In the genomic region with DNA sequence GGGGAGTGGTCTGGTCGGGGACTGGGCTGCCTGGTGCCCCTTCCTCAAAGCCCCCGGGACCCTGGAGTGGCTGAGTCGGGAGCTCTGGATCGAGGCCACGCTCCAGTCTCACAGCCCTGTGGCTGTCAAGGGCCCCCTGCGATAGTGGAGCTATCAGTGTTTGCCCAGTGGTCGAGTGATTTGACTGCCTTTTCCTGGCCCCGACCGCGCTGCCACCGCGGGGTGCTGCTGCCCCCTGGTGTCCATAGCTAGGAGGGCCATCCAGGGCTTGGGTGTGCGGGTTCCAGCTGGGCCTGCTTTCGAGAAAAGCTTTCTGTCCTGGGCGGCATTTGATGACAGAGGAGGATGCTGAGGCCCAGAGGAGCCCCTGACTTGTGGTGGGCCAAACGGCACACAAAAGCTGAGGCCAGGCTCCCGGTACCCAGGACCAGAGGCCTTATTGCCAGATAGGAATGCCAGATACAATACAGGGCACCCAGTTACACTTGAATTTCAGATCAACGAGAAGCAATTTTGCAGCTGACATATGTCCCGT, we compare ENCODE assay signal across 2 cellular contexts.
A peak's percentile ranks its signal among the peaks of the same experiment; 100 is the strongest.
TF ChIP-seq lines count a peak whose summit lies in the region.

No MANE protein-coding gene starts in this region.

TF ChIP-seq in IMR-90, 13 proteins besides CTCF, POLR2A, EP300 and RAD21:
- TF ChIP-seq, protein P1, sequence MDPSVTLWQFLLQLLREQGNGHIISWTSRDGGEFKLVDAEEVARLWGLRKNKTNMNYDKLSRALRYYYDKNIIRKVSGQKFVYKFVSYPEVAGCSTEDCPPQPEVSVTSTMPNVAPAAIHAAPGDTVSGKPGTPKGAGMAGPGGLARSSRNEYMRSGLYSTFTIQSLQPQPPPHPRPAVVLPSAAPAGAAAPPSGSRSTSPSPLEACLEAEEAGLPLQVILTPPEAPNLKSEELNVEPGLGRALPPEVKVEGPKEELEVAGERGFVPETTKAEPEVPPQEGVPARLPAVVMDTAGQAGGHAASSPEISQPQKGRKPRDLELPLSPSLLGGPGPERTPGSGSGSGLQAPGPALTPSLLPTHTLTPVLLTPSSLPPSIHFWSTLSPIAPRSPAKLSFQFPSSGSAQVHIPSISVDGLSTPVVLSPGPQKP (IDR thresholded peaks at IDR 0.05; ENCODE audit: borderline replicate concordance, low read depth, low read length), result no peak
- TF ChIP-seq CHD1 (IDR thresholded peaks at IDR 0.05; ENCODE audit: low read depth, low read length) (no peak), NFE2L2 (IDR thresholded peaks at IDR 0.05; ENCODE audit: low read depth, low read length) (no peak), MAZ (IDR thresholded peaks at IDR 0.05; ENCODE audit: borderline replicate concordance, low read depth, low read length) (peak; percentile 57; the same call in 1 of the 2 replicates), RFX5 (IDR thresholded peaks at IDR 0.05; ENCODE audit: low read depth, low read length) (no peak), SMC3 (IDR thresholded peaks at IDR 0.05; ENCODE audit: low read depth, low read length) (peak; percentile 98)
- TF ChIP-seq, protein P2, sequence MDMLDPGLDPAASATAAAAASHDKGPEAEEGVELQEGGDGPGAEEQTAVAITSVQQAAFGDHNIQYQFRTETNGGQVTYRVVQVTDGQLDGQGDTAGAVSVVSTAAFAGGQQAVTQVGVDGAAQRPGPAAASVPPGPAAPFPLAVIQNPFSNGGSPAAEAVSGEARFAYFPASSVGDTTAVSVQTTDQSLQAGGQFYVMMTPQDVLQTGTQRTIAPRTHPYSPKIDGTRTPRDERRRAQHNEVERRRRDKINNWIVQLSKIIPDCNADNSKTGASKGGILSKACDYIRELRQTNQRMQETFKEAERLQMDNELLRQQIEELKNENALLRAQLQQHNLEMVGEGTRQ (IDR thresholded peaks at IDR 0.05; ENCODE audit: low read depth, low read length), result no peak
TF ChIP-seq in IMR-90: peak in this region for 2.

TF ChIP-seq in PFSK-1, 5 proteins besides CTCF, POLR2A, EP300 and RAD21:
- TF ChIP-seq POLR2AphosphoS5 (IDR thresholded peaks at IDR 0.05; ENCODE audit: low read depth, low read length) (no peak), FOXP2 (optimal IDR thresholded peaks at IDR 0.05; ENCODE audit: borderline replicate concordance, extremely low read depth, extremely low read length, insufficient read depth) (peak; percentile 67), SIN3A (IDR thresholded peaks at IDR 0.05; ENCODE audit: borderline replicate concordance, insufficient read depth, low read length) (no peak)
- TF ChIP-seq, protein P3, sequence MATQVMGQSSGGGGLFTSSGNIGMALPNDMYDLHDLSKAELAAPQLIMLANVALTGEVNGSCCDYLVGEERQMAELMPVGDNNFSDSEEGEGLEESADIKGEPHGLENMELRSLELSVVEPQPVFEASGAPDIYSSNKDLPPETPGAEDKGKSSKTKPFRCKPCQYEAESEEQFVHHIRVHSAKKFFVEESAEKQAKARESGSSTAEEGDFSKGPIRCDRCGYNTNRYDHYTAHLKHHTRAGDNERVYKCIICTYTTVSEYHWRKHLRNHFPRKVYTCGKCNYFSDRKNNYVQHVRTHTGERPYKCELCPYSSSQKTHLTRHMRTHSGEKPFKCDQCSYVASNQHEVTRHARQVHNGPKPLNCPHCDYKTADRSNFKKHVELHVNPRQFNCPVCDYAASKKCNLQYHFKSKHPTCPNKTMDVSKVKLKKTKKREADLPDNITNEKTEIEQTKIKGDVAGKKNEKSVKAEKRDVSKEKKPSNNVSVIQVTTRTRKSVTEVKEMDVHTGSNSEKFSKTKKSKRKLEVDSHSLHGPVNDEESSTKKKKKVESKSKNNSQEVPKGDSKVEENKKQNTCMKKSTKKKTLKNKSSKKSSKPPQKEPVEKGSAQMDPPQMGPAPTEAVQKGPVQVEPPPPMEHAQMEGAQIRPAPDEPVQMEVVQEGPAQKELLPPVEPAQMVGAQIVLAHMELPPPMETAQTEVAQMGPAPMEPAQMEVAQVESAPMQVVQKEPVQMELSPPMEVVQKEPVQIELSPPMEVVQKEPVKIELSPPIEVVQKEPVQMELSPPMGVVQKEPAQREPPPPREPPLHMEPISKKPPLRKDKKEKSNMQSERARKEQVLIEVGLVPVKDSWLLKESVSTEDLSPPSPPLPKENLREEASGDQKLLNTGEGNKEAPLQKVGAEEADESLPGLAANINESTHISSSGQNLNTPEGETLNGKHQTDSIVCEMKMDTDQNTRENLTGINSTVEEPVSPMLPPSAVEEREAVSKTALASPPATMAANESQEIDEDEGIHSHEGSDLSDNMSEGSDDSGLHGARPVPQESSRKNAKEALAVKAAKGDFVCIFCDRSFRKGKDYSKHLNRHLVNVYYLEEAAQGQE (IDR thresholded peaks at IDR 0.05; ENCODE audit: insufficient read depth in 1 of 2, low read depth in 2 of 2, low read length in 2 of 2), result 0 out of 4 replicates have a peak, but pooled peaks of 1 of the 2 experiments have one; percentile 34
TF ChIP-seq in PFSK-1: peak in this region for 2.
